15 cellular contexts compared by ENCODE assay signal in the genomic region with DNA sequence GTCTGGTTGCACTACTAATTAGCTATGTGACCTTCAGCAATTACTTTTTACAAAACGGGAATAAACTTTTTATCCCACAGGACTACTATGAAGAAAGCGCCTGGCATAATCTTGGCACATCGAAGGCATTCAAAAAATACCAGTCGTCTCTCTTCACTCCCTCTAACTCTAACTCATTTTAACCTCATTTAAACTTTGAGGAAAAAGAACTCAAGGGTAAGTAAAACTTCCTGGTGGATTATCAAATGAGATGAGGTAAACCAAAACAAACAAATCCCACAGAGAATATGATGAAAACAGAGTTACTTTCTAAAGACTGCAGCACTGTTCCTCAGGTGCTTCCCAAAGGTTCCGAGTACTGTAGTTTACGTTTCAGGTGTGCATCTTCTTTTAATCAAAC.
"Had no signal": no experiment of that assay in that cellular context is flagged by ENCODE, and none has a peak within 500 bp of the region (broad histone marks: within the 10 kb centered on the region; RNA-seq: fewer than 3 reads in every experiment).

No MANE protein-coding gene starts in this region.

- FAIRE-seq: kidney had no signal

- H3K4me3 Mint-ChIP-seq: activated naive CD4-positive, alpha-beta T cell treated with anti-CD3 and anti-CD28 coated beads, Interleukin-2, amount 50 U/mL, for 24 hours; effector memory CD8-positive, alpha-beta T cell; naive thymus-derived CD4-positive, alpha-beta T cell had no signal

- H3K27ac ChIP-seq: cardiac muscle cell, upper lobe of right lung had no signal

- ATAC-seq: effector memory CD8-positive, alpha-beta T cell; naive thymus-derived CD4-positive, alpha-beta T cell; stimulated activated naive CD8-positive, alpha-beta T cell treated with anti-CD3 and anti-CD28 coated beads, Interleukin-15, Interleukin-2, amounts not matched to agents 100 U/mL and 50 U/mL, for 24 hours; upper lobe of right lung had no signal

- H3K9me3 ChIP-seq: upper lobe of right lung had no signal

- H3K27ac Mint-ChIP-seq: activated naive CD4-positive, alpha-beta T cell treated with anti-CD3 and anti-CD28 coated beads, Interleukin-2, amount 50 U/mL, for 24 hours; effector memory CD8-positive, alpha-beta T cell; naive thymus-derived CD4-positive, alpha-beta T cell had no signal

- H3K27me3 ChIP-seq: cardiac muscle cell, upper lobe of right lung had no signal

- H3K4me3 ChIP-seq: cardiac muscle cell, upper lobe of right lung had no signal

- H3K36me3 Mint-ChIP-seq: naive thymus-derived CD4-positive, alpha-beta T cell had no signal

- H3K4me1 Mint-ChIP-seq: activated naive CD4-positive, alpha-beta T cell treated with anti-CD3 and anti-CD28 coated beads, Interleukin-2, amount 50 U/mL, for 24 hours; naive thymus-derived CD4-positive, alpha-beta T cell had no signal

- H3K36me3 ChIP-seq: cardiac muscle cell, upper lobe of right lung had no signal

- DNase-seq: activated CD4-positive, alpha-beta T cell treated with anti-CD3 and anti-CD28 coated beads for 1 hour; activated CD4-positive, alpha-beta T cell treated with anti-CD3 and anti-CD28 coated beads, Interleukin-2, amount 50 U/mL, for 4 hours; activated gamma-delta T cell; dermis blood vessel endothelial cell; effector memory CD8-positive, alpha-beta T cell; foreskin fibroblast; hypothalamus; kidney; mesenchymal stem cell; naive thymus-derived CD4-positive, alpha-beta T cell; retina; stimulated activated naive CD8-positive, alpha-beta T cell treated with anti-CD3 and anti-CD28 coated beads, Interleukin-15, Interleukin-2, amounts not matched to agents 100 U/mL and 50 U/mL, for 24 hours; upper lobe of right lung had no signal

- H3K9me3 Mint-ChIP-seq: activated naive CD4-positive, alpha-beta T cell treated with anti-CD3 and anti-CD28 coated beads, Interleukin-2, amount 50 U/mL, for 24 hours; effector memory CD8-positive, alpha-beta T cell; naive thymus-derived CD4-positive, alpha-beta T cell had no signal
